29 cellular contexts compared by ENCODE assay signal in the genomic region with DNA sequence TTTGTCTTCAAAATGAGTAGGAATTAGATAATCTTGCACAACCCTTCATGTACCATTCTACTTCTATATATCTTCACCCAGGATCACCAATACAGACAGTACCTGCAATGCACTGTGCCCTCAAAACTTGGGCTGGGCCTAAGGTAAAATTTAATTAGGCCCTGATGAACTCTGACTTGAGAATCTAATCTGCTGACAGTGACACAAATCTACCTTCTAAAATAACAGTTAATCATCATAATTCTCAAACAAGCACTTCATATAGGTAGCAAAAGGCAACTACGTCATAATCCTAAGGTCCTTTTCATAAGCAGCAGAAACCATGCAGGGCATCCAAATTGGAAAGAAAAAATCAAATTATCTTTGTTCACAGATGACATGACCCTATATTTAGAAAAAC.
"Had no signal": no experiment of that assay in that cellular context is flagged by ENCODE, and none has a peak within 500 bp of the region (broad histone marks: within the 10 kb centered on the region; RNA-seq: fewer than 3 reads in every experiment).

No MANE protein-coding gene starts in this region.

- H3K4me3 ChIP-seq: neural progenitor cell, ovary, psoas muscle, skin epidermis, smooth muscle cell, spleen, stomach, thoracic aorta, thyroid gland, tibial nerve, upper lobe of left lung, vagina had no signal

- H3K36me3 ChIP-seq: neural progenitor cell, ovary had no signal

- H2AFZ ChIP-seq: neural progenitor cell, parathyroid adenoma had no signal

- H3K4me1 ChIP-seq: parathyroid adenoma had no signal

- DNase-seq: natural killer cell; occipital lobe; ovary; posterior cingulate gyrus; psoas muscle; right cardiac atrium; spleen; stimulated activated CD4-positive, alpha-beta T cell treated with anti-CD3 and anti-CD28 coated beads, Interleukin-12 subunit alpha, Interleukin-12 subunit beta, amount 100 ng/mL, for 4 hours; stimulated activated CD4-positive, alpha-beta T cell treated with anti-CD3 and anti-CD28 coated beads, Interleukin-1b, Interleukin-23, amount 100 ng/mL, for 48 hours; stimulated activated CD4-positive, alpha-beta T cell treated with anti-CD3 and anti-CD28 coated beads, Interleukin-4, amount 100 ng/mL, for 1 hour; stimulated activated naive B cell treated with anti-CD40 and anti-IgM and Interleukin-4, amounts not matched to agents 10 μg/mL and 1 μg/mL and 100 μg/mL, for 72 hours; stimulated activated naive CD4-positive, alpha-beta T cell treated with Interleukin-2 at 50 U/mL for 16 hours; stomach; thyroid gland; trophoblast cell; upper lobe of left lung had no signal

- H3K27ac ChIP-seq: neural progenitor cell, ovary, parathyroid adenoma, psoas muscle, skin epidermis, spleen, stomach, thoracic aorta, thyroid gland, tibial nerve, upper lobe of left lung, vagina had no signal

- H3K4me2 ChIP-seq: neural progenitor cell, smooth muscle cell had no signal

- H3K9ac ChIP-seq: neural progenitor cell, parathyroid adenoma had no signal

- H3K27me3 ChIP-seq: neural progenitor cell, ovary, spleen, stomach, thyroid gland, tibial nerve, upper lobe of left lung, vagina had no signal

- H3K27me3 Mint-ChIP-seq: progenitor cell of endocrine pancreas; stimulated activated naive B cell treated with anti-CD40 and anti-IgM and Interleukin-4, amounts not matched to agents 10 μg/mL and 1 μg/mL and 100 μg/mL, for 72 hours; stimulated activated naive CD8-positive, alpha-beta T cell treated with anti-CD3 and anti-CD28 coated beads, Interleukin-15, Interleukin-2, amounts not matched to agents 100 ng/mL and 50 ng/mL, for 24 hours had no signal

- ATAC-seq: natural killer cell; psoas muscle; right cardiac atrium; sciatic nerve; stimulated activated effector memory CD8-positive, alpha-beta T cell treated with anti-CD3 and anti-CD28 coated beads, Interleukin-12 subunit alpha, Interleukin-12 subunit beta, amount 100 ng/mL, for 72 hours; stimulated activated naive B cell treated with anti-CD40 and anti-IgM and Interleukin-4, amounts not matched to agents 10 μg/mL and 1 μg/mL and 100 μg/mL, for 72 hours had no signal

- H3K9me3 Mint-ChIP-seq: natural killer cell; stimulated activated effector memory CD8-positive, alpha-beta T cell treated with anti-CD3 and anti-CD28 coated beads, Interleukin-12 subunit alpha, Interleukin-12 subunit beta, amount 100 ng/mL, for 72 hours; stimulated activated naive B cell treated with anti-CD40 and anti-IgM and Interleukin-4, amounts not matched to agents 10 μg/mL and 1 μg/mL and 100 μg/mL, for 72 hours had no signal

- FAIRE-seq: urothelium cell line had no signal

- H3K27ac Mint-ChIP-seq: natural killer cell; nephron; neural progenitor cell; progenitor cell of endocrine pancreas; stimulated activated effector memory CD8-positive, alpha-beta T cell treated with anti-CD3 and anti-CD28 coated beads, Interleukin-12 subunit alpha, Interleukin-12 subunit beta, amount 100 ng/mL, for 72 hours; stimulated activated naive B cell treated with anti-CD40 and anti-IgM and Interleukin-4, amounts not matched to agents 10 μg/mL and 1 μg/mL and 100 μg/mL, for 72 hours; stimulated activated naive CD8-positive, alpha-beta T cell treated with anti-CD3 and anti-CD28 coated beads, Interleukin-15, Interleukin-2, amounts not matched to agents 100 ng/mL and 50 ng/mL, for 24 hours had no signal

- H3K4me3 Mint-ChIP-seq: natural killer cell; nephron; neural progenitor cell; stimulated activated effector memory CD8-positive, alpha-beta T cell treated with anti-CD3 and anti-CD28 coated beads, Interleukin-12 subunit alpha, Interleukin-12 subunit beta, amount 100 ng/mL, for 72 hours; stimulated activated naive B cell treated with anti-CD40 and anti-IgM and Interleukin-4, amounts not matched to agents 10 μg/mL and 1 μg/mL and 100 μg/mL, for 72 hours; stimulated activated naive CD8-positive, alpha-beta T cell treated with anti-CD3 and anti-CD28 coated beads, Interleukin-15, Interleukin-2, amounts not matched to agents 100 ng/mL and 50 ng/mL, for 24 hours had no signal

- H3K9me3 ChIP-seq: ovary, psoas muscle, thoracic aorta, thyroid gland, tibial nerve, upper lobe of left lung, vagina had no signal
